1 cellular context compared by ENCODE assay signal in the genomic region with DNA sequence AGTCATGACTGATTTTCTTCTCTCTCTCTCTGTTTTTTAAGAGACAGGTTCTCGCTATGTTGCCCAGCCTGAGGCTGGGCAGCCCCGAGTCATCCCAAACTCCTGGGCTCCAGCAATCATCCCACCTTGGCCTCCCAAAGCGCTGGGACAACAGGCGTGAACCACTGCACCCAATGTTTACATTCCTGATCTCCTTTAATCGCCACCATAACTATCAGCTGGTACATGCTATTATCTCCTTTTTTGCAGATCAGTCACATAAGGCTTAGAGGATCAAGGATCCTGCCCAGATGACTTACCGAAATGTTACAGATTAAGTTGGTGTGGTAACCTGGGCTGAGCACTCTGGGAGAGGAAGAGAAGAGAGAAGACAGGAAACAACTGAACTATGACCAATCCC.
TF ChIP-seq lines count a peak whose summit lies in the region.

No MANE protein-coding gene starts in this region.

TF ChIP-seq in GM23338, 12 proteins besides CTCF, POLR2A, EP300 and RAD21:
- TF ChIP-seq, protein P1, sequence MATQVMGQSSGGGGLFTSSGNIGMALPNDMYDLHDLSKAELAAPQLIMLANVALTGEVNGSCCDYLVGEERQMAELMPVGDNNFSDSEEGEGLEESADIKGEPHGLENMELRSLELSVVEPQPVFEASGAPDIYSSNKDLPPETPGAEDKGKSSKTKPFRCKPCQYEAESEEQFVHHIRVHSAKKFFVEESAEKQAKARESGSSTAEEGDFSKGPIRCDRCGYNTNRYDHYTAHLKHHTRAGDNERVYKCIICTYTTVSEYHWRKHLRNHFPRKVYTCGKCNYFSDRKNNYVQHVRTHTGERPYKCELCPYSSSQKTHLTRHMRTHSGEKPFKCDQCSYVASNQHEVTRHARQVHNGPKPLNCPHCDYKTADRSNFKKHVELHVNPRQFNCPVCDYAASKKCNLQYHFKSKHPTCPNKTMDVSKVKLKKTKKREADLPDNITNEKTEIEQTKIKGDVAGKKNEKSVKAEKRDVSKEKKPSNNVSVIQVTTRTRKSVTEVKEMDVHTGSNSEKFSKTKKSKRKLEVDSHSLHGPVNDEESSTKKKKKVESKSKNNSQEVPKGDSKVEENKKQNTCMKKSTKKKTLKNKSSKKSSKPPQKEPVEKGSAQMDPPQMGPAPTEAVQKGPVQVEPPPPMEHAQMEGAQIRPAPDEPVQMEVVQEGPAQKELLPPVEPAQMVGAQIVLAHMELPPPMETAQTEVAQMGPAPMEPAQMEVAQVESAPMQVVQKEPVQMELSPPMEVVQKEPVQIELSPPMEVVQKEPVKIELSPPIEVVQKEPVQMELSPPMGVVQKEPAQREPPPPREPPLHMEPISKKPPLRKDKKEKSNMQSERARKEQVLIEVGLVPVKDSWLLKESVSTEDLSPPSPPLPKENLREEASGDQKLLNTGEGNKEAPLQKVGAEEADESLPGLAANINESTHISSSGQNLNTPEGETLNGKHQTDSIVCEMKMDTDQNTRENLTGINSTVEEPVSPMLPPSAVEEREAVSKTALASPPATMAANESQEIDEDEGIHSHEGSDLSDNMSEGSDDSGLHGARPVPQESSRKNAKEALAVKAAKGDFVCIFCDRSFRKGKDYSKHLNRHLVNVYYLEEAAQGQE (IDR thresholded peaks at IDR 0.05; ENCODE audit: unreplicated experiment), result no peak
- no peak for TF ChIP-seq EZH2phosphoT487 (IDR thresholded peaks at IDR 0.05; ENCODE audit: unreplicated experiment)
- no peak for TF ChIP-seq STAT1 (IDR thresholded peaks at IDR 0.05; ENCODE audit: unreplicated experiment)
- no peak for TF ChIP-seq ZNF114 (CRISPR knock-in tag; IDR thresholded peaks at IDR 0.05)
- TF ChIP-seq, protein P2, sequence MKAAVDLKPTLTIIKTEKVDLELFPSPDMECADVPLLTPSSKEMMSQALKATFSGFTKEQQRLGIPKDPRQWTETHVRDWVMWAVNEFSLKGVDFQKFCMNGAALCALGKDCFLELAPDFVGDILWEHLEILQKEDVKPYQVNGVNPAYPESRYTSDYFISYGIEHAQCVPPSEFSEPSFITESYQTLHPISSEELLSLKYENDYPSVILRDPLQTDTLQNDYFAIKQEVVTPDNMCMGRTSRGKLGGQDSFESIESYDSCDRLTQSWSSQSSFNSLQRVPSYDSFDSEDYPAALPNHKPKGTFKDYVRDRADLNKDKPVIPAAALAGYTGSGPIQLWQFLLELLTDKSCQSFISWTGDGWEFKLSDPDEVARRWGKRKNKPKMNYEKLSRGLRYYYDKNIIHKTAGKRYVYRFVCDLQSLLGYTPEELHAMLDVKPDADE (IDR thresholded peaks at IDR 0.05), result no peak
- TF ChIP-seq EZH2 (IDR thresholded peaks at IDR 0.05; ENCODE audit: low read depth, unreplicated experiment), result no peak
- TF ChIP-seq JUNB (IDR thresholded peaks at IDR 0.05; ENCODE audit: unreplicated experiment), result no peak
- TF ChIP-seq CREB1 (CRISPR knock-in tag; IDR thresholded peaks at IDR 0.05; ENCODE audit: low read depth), result no peak
- TF ChIP-seq NANOG (IDR thresholded peaks at IDR 0.05; ENCODE audit: borderline replicate concordance), result no peak
- TF ChIP-seq, protein P3, sequence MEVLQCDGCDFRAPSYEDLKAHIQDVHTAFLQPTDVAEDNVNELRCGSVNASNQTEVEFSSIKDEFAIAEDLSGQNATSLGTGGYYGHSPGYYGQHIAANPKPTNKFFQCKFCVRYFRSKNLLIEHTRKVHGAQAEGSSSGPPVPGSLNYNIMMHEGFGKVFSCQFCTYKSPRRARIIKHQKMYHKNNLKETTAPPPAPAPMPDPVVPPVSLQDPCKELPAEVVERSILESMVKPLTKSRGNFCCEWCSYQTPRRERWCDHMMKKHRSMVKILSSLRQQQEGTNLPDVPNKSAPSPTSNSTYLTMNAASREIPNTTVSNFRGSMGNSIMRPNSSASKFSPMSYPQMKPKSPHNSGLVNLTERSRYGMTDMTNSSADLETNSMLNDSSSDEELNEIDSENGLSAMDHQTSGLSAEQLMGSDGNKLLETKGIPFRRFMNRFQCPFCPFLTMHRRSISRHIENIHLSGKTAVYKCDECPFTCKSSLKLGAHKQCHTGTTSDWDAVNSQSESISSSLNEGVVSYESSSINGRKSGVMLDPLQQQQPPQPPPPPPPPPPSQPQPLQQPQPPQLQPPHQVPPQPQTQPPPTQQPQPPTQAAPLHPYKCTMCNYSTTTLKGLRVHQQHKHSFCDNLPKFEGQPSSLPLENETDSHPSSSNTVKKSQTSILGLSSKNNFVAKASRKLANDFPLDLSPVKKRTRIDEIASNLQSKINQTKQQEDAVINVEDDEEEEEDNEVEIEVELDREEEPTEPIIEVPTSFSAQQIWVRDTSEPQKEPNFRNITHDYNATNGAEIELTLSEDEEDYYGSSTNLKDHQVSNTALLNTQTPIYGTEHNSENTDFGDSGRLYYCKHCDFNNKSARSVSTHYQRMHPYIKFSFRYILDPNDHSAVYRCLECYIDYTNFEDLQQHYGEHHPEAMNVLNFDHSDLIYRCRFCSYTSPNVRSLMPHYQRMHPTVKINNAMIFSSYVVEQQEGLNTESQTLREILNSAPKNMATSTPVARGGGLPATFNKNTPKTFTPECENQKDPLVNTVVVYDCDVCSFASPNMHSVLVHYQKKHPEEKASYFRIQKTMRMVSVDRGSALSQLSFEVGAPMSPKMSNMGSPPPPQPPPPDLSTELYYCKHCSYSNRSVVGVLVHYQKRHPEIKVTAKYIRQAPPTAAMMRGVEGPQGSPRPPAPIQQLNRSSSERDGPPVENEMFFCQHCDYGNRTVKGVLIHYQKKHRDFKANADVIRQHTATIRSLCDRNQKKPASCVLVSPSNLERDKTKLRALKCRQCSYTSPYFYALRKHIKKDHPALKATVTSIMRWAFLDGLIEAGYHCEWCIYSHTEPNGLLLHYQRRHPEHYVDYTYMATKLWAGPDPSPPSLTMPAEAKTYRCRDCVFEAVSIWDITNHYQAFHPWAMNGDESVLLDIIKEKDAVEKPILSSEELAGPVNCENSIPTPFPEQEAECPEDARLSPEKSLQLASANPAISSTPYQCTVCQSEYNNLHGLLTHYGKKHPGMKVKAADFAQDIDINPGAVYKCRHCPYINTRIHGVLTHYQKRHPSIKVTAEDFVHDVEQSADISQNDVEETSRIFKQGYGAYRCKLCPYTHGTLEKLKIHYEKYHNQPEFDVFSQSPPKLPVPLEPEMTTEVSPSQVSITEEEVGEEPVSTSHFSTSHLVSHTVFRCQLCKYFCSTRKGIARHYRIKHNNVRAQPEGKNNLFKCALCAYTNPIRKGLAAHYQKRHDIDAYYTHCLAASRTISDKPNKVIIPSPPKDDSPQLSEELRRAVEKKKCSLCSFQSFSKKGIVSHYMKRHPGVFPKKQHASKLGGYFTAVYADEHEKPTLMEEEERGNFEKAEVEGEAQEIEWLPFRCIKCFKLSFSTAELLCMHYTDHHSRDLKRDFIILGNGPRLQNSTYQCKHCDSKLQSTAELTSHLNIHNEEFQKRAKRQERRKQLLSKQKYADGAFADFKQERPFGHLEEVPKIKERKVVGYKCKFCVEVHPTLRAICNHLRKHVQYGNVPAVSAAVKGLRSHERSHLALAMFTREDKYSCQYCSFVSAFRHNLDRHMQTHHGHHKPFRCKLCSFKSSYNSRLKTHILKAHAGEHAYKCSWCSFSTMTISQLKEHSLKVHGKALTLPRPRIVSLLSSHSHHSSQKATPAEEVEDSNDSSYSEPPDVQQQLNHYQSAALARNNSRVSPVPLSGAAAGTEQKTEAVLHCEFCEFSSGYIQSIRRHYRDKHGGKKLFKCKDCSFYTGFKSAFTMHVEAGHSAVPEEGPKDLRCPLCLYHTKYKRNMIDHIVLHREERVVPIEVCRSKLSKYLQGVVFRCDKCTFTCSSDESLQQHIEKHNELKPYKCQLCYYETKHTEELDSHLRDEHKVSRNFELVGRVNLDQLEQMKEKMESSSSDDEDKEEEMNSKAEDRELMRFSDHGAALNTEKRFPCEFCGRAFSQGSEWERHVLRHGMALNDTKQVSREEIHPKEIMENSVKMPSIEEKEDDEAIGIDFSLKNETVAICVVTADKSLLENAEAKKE (CRISPR knock-in tag; IDR thresholded peaks at IDR 0.05), result no peak
- no peak for TF ChIP-seq ZNF331 (CRISPR knock-in tag; IDR thresholded peaks at IDR 0.05; ENCODE audit: low read depth)
- no peak for TF ChIP-seq POLR2AphosphoS5 (IDR thresholded peaks at IDR 0.05; ENCODE audit: low read depth)
TF ChIP-seq in GM23338: peak in this region for 0.
